Comparison of ENCODE assay signal across 39 cellular contexts in the genomic region with DNA sequence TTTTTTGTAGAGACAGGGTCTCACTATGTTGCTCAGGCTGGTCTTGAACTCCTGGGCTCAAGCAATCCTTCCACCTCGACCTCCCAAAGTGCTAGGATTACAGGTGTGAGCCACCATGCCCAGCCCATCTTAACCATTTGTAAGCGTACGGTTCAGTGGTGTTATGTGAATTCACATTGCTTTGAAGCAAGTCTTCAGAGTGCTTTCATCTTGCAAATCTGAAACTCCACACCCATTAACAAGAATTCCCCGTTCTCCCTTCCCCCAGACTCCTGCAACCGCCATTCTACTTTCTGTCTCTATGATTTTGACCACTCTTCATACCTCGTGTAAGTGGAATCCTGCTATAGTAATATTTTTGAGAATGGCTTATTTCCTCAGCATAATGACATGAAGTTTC. TPM values are rescaled to one million over a fixed set of nuclear protein-coding genes. Genes with fewer than 3 reads are reported as not detected.
"Had no signal": no experiment of that assay in that cellular context is flagged by ENCODE, and none has a peak within 500 bp of the region (broad histone marks: within the 10 kb centered on the region; RNA-seq: fewer than 3 reads in every experiment).

No MANE protein-coding gene starts in this region.

- H3K27me3 Mint-ChIP-seq: activated naive CD4-positive, alpha-beta T cell treated with anti-CD3 and anti-CD28 coated beads, Interleukin-2, amount 50 U/mL, for 24 hours; activated naive CD8-positive, alpha-beta T cell; activated naive CD8-positive, alpha-beta T cell treated with anti-CD3 and anti-CD28 coated beads for 36 hours; activated naive CD8-positive, alpha-beta T cell treated with anti-CD3 and anti-CD28 coated beads, Interleukin-2, amount 50 U/mL, for 24 hours; activated T-cell treated with anti-CD3 and anti-CD28 coated beads, Interleukin-2, amount 50 U/mL, for 24 hours; central memory CD8-positive, alpha-beta T cell had no signal

- H3K36me3 ChIP-seq: adrenal gland, ascending aorta, brain microvascular endothelial cell, breast epithelium, cardiac muscle cell had no signal

- H3K4me1 ChIP-seq: adrenal gland, ascending aorta, breast epithelium had no signal

- H3K27ac Mint-ChIP-seq: activated naive CD4-positive, alpha-beta T cell treated with anti-CD3 and anti-CD28 coated beads for 36 hours; activated naive CD4-positive, alpha-beta T cell treated with anti-CD3 and anti-CD28 coated beads, Interleukin-2, amount 10 ng/mL, durations not matched to agents 7 days and 5 days; activated naive CD4-positive, alpha-beta T cell treated with anti-CD3 and anti-CD28 coated beads, Interleukin-2, amount 50 U/mL, for 24 hours; activated naive CD8-positive, alpha-beta T cell; activated naive CD8-positive, alpha-beta T cell treated with anti-CD3 and anti-CD28 coated beads for 36 hours; activated naive CD8-positive, alpha-beta T cell treated with anti-CD3 and anti-CD28 coated beads, Interleukin-2, amount 10 ng/mL, durations not matched to agents 7 days and 5 days; activated naive CD8-positive, alpha-beta T cell treated with anti-CD3 and anti-CD28 coated beads, Interleukin-2, amount 50 U/mL, for 24 hours; activated T-cell treated with anti-CD3 and anti-CD28 coated beads, Interleukin-2, amount 50 U/mL, for 24 hours; activated T-cell treated with anti-CD3 and anti-CD28 coated beads, Interleukin-2, amount 50 U/mL, for 72 hours; activated T-helper 1 cell treated with anti-CD3 and anti-CD28 coated beads, Interleukin-12 subunit alpha, Interleukin-12 subunit beta, Interleukin-2, Interleukin-4 antibody, amounts not matched to agents 30 ng/mL and 10 ng/mL and 1 ng/mL, durations not matched to agents 14 hours and 24 hours and 36 hours; activated T-helper 17 cell treated with anti-CD3 and anti-CD28 coated beads, Interleukin-2, amount 50 U/mL, for 72 hours; activated T-helper 2 cell treated with anti-CD3 and anti-CD28 coated beads, Interferon-gamma antibody, Interleukin-2, Interleukin-4, amounts not matched to agents 10 μg/mL and 5 μg/mL and 100 μg/mL, durations not matched to agents 14 hours and 24 hours and 36 hours; brain had no signal

- ATAC-seq: activated naive CD4-positive, alpha-beta T cell treated with anti-CD3 and anti-CD28 coated beads, Interleukin-2, amount 50 U/mL, for 72 hours; activated naive CD8-positive, alpha-beta T cell treated with anti-CD3 and anti-CD28 coated beads, Interleukin-2, amount 50 U/mL, for 24 hours; activated T-cell treated with anti-CD3 and anti-CD28 coated beads, Interleukin-2, amount 50 U/mL, for 4 hours; activated T-cell treated with anti-CD3 and anti-CD28 coated beads, Interleukin-2, amount 50 U/mL, for 72 hours; activated T-helper 17 cell treated with anti-CD3 and anti-CD28 coated beads, Interleukin-2, amount 50 U/mL, for 72 hours had no signal

- H3K9me3 Mint-ChIP-seq: activated naive CD4-positive, alpha-beta T cell treated with anti-CD3 and anti-CD28 coated beads for 36 hours; activated naive CD4-positive, alpha-beta T cell treated with anti-CD3 and anti-CD28 coated beads, Interleukin-2, amount 10 ng/mL, durations not matched to agents 7 days and 5 days; activated naive CD4-positive, alpha-beta T cell treated with anti-CD3 and anti-CD28 coated beads, Interleukin-2, amount 50 U/mL, for 24 hours; activated naive CD4-positive, alpha-beta T cell treated with anti-CD3 and anti-CD28 coated beads, Interleukin-2, amount 50 U/mL, for 72 hours; activated naive CD8-positive, alpha-beta T cell treated with anti-CD3 and anti-CD28 coated beads for 36 hours; activated naive CD8-positive, alpha-beta T cell treated with anti-CD3 and anti-CD28 coated beads, Interleukin-2, amount 10 ng/mL, durations not matched to agents 7 days and 5 days; activated naive CD8-positive, alpha-beta T cell treated with anti-CD3 and anti-CD28 coated beads, Interleukin-2, amount 50 U/mL, for 24 hours; activated T-cell treated with anti-CD3 and anti-CD28 coated beads, Interleukin-2, amount 50 U/mL, for 24 hours; activated T-cell treated with anti-CD3 and anti-CD28 coated beads, Interleukin-2, amount 50 U/mL, for 4 hours; activated T-cell treated with anti-CD3 and anti-CD28 coated beads, Interleukin-2, amount 50 U/mL, for 72 hours; activated T-helper 1 cell treated with anti-CD3 and anti-CD28 coated beads, Interleukin-12 subunit alpha, Interleukin-12 subunit beta, Interleukin-2, Interleukin-4 antibody, amounts not matched to agents 30 ng/mL and 10 ng/mL and 1 ng/mL, durations not matched to agents 14 hours and 24 hours and 36 hours; activated T-helper 17 cell treated with anti-CD3 and anti-CD28 coated beads, Interleukin-2, amount 50 U/mL, for 72 hours; activated T-helper 2 cell treated with anti-CD3 and anti-CD28 coated beads, Interferon-gamma antibody, Interleukin-2, Interleukin-4, amounts not matched to agents 10 μg/mL and 5 μg/mL and 100 μg/mL, durations not matched to agents 14 hours and 24 hours and 36 hours; central memory CD8-positive, alpha-beta T cell had no signal

- FAIRE-seq: astrocyte, bronchial epithelial cell had no signal

- H3K4me3 Mint-ChIP-seq: activated naive CD4-positive, alpha-beta T cell treated with anti-CD3 and anti-CD28 coated beads for 36 hours; activated naive CD4-positive, alpha-beta T cell treated with anti-CD3 and anti-CD28 coated beads, Interleukin-2, amount 10 ng/mL, durations not matched to agents 7 days and 5 days; activated naive CD4-positive, alpha-beta T cell treated with anti-CD3 and anti-CD28 coated beads, Interleukin-2, amount 50 U/mL, for 24 hours; activated naive CD8-positive, alpha-beta T cell; activated naive CD8-positive, alpha-beta T cell treated with anti-CD3 and anti-CD28 coated beads for 36 hours; activated naive CD8-positive, alpha-beta T cell treated with anti-CD3 and anti-CD28 coated beads, Interleukin-2, amount 10 ng/mL, durations not matched to agents 7 days and 5 days; activated naive CD8-positive, alpha-beta T cell treated with anti-CD3 and anti-CD28 coated beads, Interleukin-2, amount 50 U/mL, for 24 hours; activated T-cell treated with anti-CD3 and anti-CD28 coated beads, Interleukin-2, amount 50 U/mL, for 24 hours; activated T-cell treated with anti-CD3 and anti-CD28 coated beads, Interleukin-2, amount 50 U/mL, for 4 hours; activated T-cell treated with anti-CD3 and anti-CD28 coated beads, Interleukin-2, amount 50 U/mL, for 72 hours; activated T-helper 1 cell treated with anti-CD3 and anti-CD28 coated beads, Interleukin-12 subunit alpha, Interleukin-12 subunit beta, Interleukin-2, Interleukin-4 antibody, amounts not matched to agents 30 ng/mL and 10 ng/mL and 1 ng/mL, durations not matched to agents 14 hours and 24 hours and 36 hours; activated T-helper 17 cell treated with anti-CD3 and anti-CD28 coated beads, Interleukin-2, amount 50 U/mL, for 72 hours; brain; central memory CD8-positive, alpha-beta T cell had no signal

- H3K9me3 ChIP-seq: adrenal gland, ascending aorta, breast epithelium had no signal

- DNase-seq: activated effector memory CD4-positive, alpha-beta T cell treated with anti-CD3 and anti-CD28 coated beads, Interleukin-2, amount 50 U/mL, for 16 hours; activated effector memory CD4-positive, alpha-beta T cell treated with Interleukin-2 at 50 U/mL for 16 hours; activated gamma-delta T cell; activated gamma-delta T cell treated with Interleukin-2 at 50 U/mL for 16 hours; activated naive CD4-positive, alpha-beta T cell; activated naive CD4-positive, alpha-beta T cell treated with anti-CD3 and anti-CD28 coated beads for 36 hours; activated naive CD4-positive, alpha-beta T cell treated with anti-CD3 and anti-CD28 coated beads, Interleukin-2, amount 10 ng/mL, durations not matched to agents 7 days and 5 days; activated naive CD4-positive, alpha-beta T cell treated with anti-CD3 and anti-CD28 coated beads, Interleukin-2, amount 50 U/mL, for 16 hours; activated naive CD4-positive, alpha-beta T cell treated with Interleukin-2 at 50 U/mL for 16 hours; activated naive CD8-positive, alpha-beta T cell treated with anti-CD3 and anti-CD28 coated beads for 36 hours; activated naive CD8-positive, alpha-beta T cell treated with anti-CD3 and anti-CD28 coated beads, Interleukin-2, amount 10 ng/mL, durations not matched to agents 7 days and 5 days; activated naive CD8-positive, alpha-beta T cell treated with anti-CD3 and anti-CD28 coated beads, Interleukin-2, amount 50 U/mL, for 24 hours; activated T-cell treated with anti-CD3 and anti-CD28 coated beads, Interleukin-2, amount 50 U/mL, for 1 hour; activated T-cell treated with anti-CD3 and anti-CD28 coated beads, Interleukin-2, amount 50 U/mL, for 24 hours; activated T-cell treated with anti-CD3 and anti-CD28 coated beads, Interleukin-2, amount 50 U/mL, for 4 hours; activated T-cell treated with anti-CD3 and anti-CD28 coated beads, Interleukin-2, amount 50 U/mL, for 48 hours; activated T-cell treated with anti-CD3 and anti-CD28 coated beads, Interleukin-2, amount 50 U/mL, for 72 hours; adrenal gland; amniotic stem cell; amygdala; anterior cingulate cortex; aorta; brain microvascular endothelial cell; caudate nucleus; central memory CD4-positive, alpha-beta T cell; cerebellar nuclear complex had no signal

- H3K27ac ChIP-seq: adrenal gland, ascending aorta, brain microvascular endothelial cell, breast epithelium, cardiac muscle cell had no signal

- H3K4me1 Mint-ChIP-seq: activated naive CD4-positive, alpha-beta T cell treated with anti-CD3 and anti-CD28 coated beads, Interleukin-2, amount 50 U/mL, for 24 hours; activated naive CD8-positive, alpha-beta T cell treated with anti-CD3 and anti-CD28 coated beads, Interleukin-2, amount 10 ng/mL, durations not matched to agents 7 days and 5 days; activated naive CD8-positive, alpha-beta T cell treated with anti-CD3 and anti-CD28 coated beads, Interleukin-2, amount 50 U/mL, for 24 hours; activated T-helper 17 cell treated with anti-CD3 and anti-CD28 coated beads, Interleukin-2, amount 50 U/mL, for 72 hours; brain; central memory CD8-positive, alpha-beta T cell had no signal

- H3K4me3 ChIP-seq: adrenal gland, ascending aorta, breast epithelium, cardiac muscle cell had no signal

- H3K27me3 ChIP-seq: adrenal gland, ascending aorta, brain microvascular endothelial cell, breast epithelium had no signal

RNA-seq across cellular contexts. Expression of gene BICDL1, which starts 24.9 kb away (rescaled TPM):
- total RNA-seq: ascending aorta had no signal
